Comparison of ENCODE assay signal across 18 cellular contexts in the genomic region with DNA sequence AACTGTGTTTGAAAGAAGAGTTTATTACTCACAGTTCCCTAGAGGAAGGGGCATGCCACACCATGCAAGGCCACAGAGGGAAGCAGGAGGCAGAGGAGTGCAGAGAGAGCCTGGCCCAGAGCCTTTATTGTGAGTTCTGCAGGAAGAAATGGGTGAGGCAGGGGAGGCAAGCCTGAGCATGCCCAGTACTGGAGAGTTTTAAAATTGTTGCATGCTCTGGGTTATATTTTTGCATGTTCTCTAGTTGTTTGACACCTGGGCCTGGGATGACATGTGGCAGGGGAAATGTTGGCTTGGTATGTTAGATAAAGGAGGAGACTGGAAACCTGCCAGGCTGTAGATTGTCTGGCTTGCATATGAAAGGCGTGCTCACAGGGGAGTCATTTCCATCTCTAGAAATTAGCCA. TPM values are rescaled to one million over a fixed set of nuclear protein-coding genes. Genes with fewer than 3 reads are reported as not detected.
A peak's percentile ranks its signal among the peaks of the same experiment; 100 is the strongest.
DNase-seq lines count a peak whose midpoint lies in the region; FAIRE-seq and TF ChIP-seq lines count a peak whose summit lies in the region.
"Had no signal": no experiment of that assay in that cellular context is flagged by ENCODE, and none has a peak within 500 bp of the region (broad histone marks: within the 10 kb centered on the region; RNA-seq: fewer than 3 reads in every experiment).

No MANE protein-coding gene starts in this region.

- DNase-seq in ELF-1 (ENCODE audit: low read depth, low spot score) (peak; percentile 16), NCI-H446 treated with DMSO at 0.1 percent for 48 hours (lab: John Stamatoyannopoulos, UW) (peak; percentile 72), epithelial cell of esophagus (ENCODE audit: low read depth) (peak; percentile 30), immature natural killer cell (no peak), DMS53 treated with DMSO at 0.1 percent for 48 hours (lab: John Stamatoyannopoulos, UW; ENCODE audit: unreplicated experiment) (no peak), anterior cingulate cortex (lab: John Stamatoyannopoulos, UW) (no peak), GM12892 (ENCODE audit: insufficient read length) (no peak)
- DNase-seq: activated CD8-positive, alpha-beta T cell treated with anti-CD3 and anti-CD28 coated beads, Interleukin-2, amount 10 ng/mL, durations not matched to agents 7 days and 5 days; activated naive CD8-positive, alpha-beta T cell treated with anti-CD3 and anti-CD28 coated beads, Interleukin-2, amount 10 ng/mL, durations not matched to agents 7 days and 5 days; Calu3; effector memory CD8-positive, alpha-beta T cell; lower lobe of right lung; naive thymus-derived CD4-positive, alpha-beta T cell; NCI-H774 had no signal

- H3K9me3 ChIP-seq in HUES64 (ENCODE audit: insufficient read depth, low read depth, low read length), result no peaks in the 10 kb centered on the region

- peaks cover 18% of the 10 kb centered on the region for H3K4me1 ChIP-seq in HUES64 (ENCODE audit: insufficient read depth, low read length)
- H3K4me1 ChIP-seq: tibial nerve had no signal

- H3K27me3 Mint-ChIP-seq in immature natural killer cell (ENCODE audit: low read depth in 3 of 3), result peaks cover 3 to 10% (median 5%) of the 10 kb centered on the region in 3 donors

- H3K4me1 Mint-ChIP-seq in immature natural killer cell, result no peaks in the 10 kb centered on the region
- H3K4me1 Mint-ChIP-seq: activated naive CD8-positive, alpha-beta T cell treated with anti-CD3 and anti-CD28 coated beads, Interleukin-2, amount 10 ng/mL, durations not matched to agents 7 days and 5 days; stimulated activated effector memory CD8-positive, alpha-beta T cell treated with anti-CD3 and anti-CD28 coated beads, Interleukin-12 subunit alpha, Interleukin-12 subunit beta, amount 100 ng/mL, for 72 hours had no signal

- H3K9me3 Mint-ChIP-seq in immature natural killer cell, result peaks cover 0 to 24% (median 6%) of the 10 kb centered on the region in 6 donors
- H3K9me3 Mint-ChIP-seq: activated T-helper 1 cell treated with anti-CD3 and anti-CD28 coated beads, Interleukin-12 subunit alpha, Interleukin-12 subunit beta, Interleukin-2, Interleukin-4 antibody, amounts not matched to agents 30 ng/mL and 10 ng/mL and 1 ng/mL, durations not matched to agents 14 hours and 24 hours and 36 hours had no signal

- H3K36me3 Mint-ChIP-seq in immature natural killer cell, result peaks cover 0 to 4% (median 0%) of the 10 kb centered on the region in 3 donors
- H3K36me3 Mint-ChIP-seq: activated naive CD8-positive, alpha-beta T cell treated with anti-CD3 and anti-CD28 coated beads, Interleukin-2, amount 10 ng/mL, durations not matched to agents 7 days and 5 days; stimulated activated effector memory CD8-positive, alpha-beta T cell treated with anti-CD3 and anti-CD28 coated beads, Interleukin-12 subunit alpha, Interleukin-12 subunit beta, amount 100 ng/mL, for 72 hours had no signal

- TF ChIP-seq CTCF in epithelial cell of esophagus (IDR thresholded peaks at IDR 0.05; ENCODE audit: insufficient read depth, low read depth, low read length, missing control alignments), result no peak

- no peak for TF ChIP-seq POLR2A in GM12892 (IDR thresholded peaks at IDR 0.05; ENCODE audit: low read depth, low read length)

- H3K27me3 ChIP-seq in HUES64 (ENCODE audit: insufficient read depth, low read length), result peaks cover 20% of the 10 kb centered on the region
- H3K27me3 ChIP-seq: tibial nerve had no signal

- H3K27ac ChIP-seq in HUES64 (ENCODE audit: low read depth, low read length), result peak overlapping the region; percentile 50; the same call in 1 of the 2 replicates
- H3K27ac ChIP-seq: lower lobe of right lung, tibial nerve had no signal

- H3K4me3 ChIP-seq in HUES64 (ENCODE audit: low read length) (no peak overlapping the region), epithelial cell of esophagus (ENCODE audit: low read length) (no peak overlapping the region)
- H3K4me3 ChIP-seq: lower lobe of right lung, tibial nerve had no signal

- no peak overlapping the region for H3K27ac Mint-ChIP-seq in immature natural killer cell
- H3K27ac Mint-ChIP-seq: activated CD8-positive, alpha-beta T cell treated with anti-CD3 and anti-CD28 coated beads, Interleukin-2, amount 10 ng/mL, durations not matched to agents 7 days and 5 days; activated naive CD8-positive, alpha-beta T cell treated with anti-CD3 and anti-CD28 coated beads, Interleukin-2, amount 10 ng/mL, durations not matched to agents 7 days and 5 days; activated T-helper 1 cell treated with anti-CD3 and anti-CD28 coated beads, Interleukin-12 subunit alpha, Interleukin-12 subunit beta, Interleukin-2, Interleukin-4 antibody, amounts not matched to agents 30 ng/mL and 10 ng/mL and 1 ng/mL, durations not matched to agents 14 hours and 24 hours and 36 hours; effector memory CD8-positive, alpha-beta T cell; naive thymus-derived CD4-positive, alpha-beta T cell; stimulated activated effector memory CD8-positive, alpha-beta T cell treated with anti-CD3 and anti-CD28 coated beads, Interleukin-12 subunit alpha, Interleukin-12 subunit beta, amount 100 ng/mL, for 72 hours had no signal

- no peak for FAIRE-seq in GM12892 (lab: Jason Lieb, UNC)

- H3K4me3 Mint-ChIP-seq in immature natural killer cell, result no peak overlapping the region
- H3K4me3 Mint-ChIP-seq: activated CD8-positive, alpha-beta T cell treated with anti-CD3 and anti-CD28 coated beads, Interleukin-2, amount 10 ng/mL, durations not matched to agents 7 days and 5 days; activated naive CD8-positive, alpha-beta T cell treated with anti-CD3 and anti-CD28 coated beads, Interleukin-2, amount 10 ng/mL, durations not matched to agents 7 days and 5 days; activated T-helper 1 cell treated with anti-CD3 and anti-CD28 coated beads, Interleukin-12 subunit alpha, Interleukin-12 subunit beta, Interleukin-2, Interleukin-4 antibody, amounts not matched to agents 30 ng/mL and 10 ng/mL and 1 ng/mL, durations not matched to agents 14 hours and 24 hours and 36 hours; effector memory CD8-positive, alpha-beta T cell; naive thymus-derived CD4-positive, alpha-beta T cell; stimulated activated effector memory CD8-positive, alpha-beta T cell treated with anti-CD3 and anti-CD28 coated beads, Interleukin-12 subunit alpha, Interleukin-12 subunit beta, amount 100 ng/mL, for 72 hours had no signal

- H3K9ac ChIP-seq in HUES64 (ENCODE audit: low read depth, low read length), result no peak overlapping the region

- 100% methylated on average over 1 of the region's 1 CpG for WGBS in HUES64

- H3K36me3 ChIP-seq in HUES64 (ENCODE audit: insufficient read depth, low read length), result no peaks in the 10 kb centered on the region
- H3K36me3 ChIP-seq: lower lobe of right lung, tibial nerve had no signal

RNA-seq across cellular contexts. Expression of gene CRMP1, which starts 19.7 kb away (rescaled TPM):
- 82.6 TPM for polyA plus RNA-seq in HUES64 (2013, experiment 1 of 2)
- 83.9 TPM for polyA plus RNA-seq in HUES64 (2013, experiment 2 of 2)
- polyA plus RNA-seq in immature natural killer cell, result not detected
- 1.2 TPM for polyA plus RNA-seq in GM12892 (2012; ENCODE audit: missing spikeins)
- polyA plus RNA-seq: naive thymus-derived CD4-positive, alpha-beta T cell had no signal

Comparison
In these comparisons a context has a peak if more than half of its experiments do, and no peak if none do; other contexts are left out.
1. DNase-seq: peak in ELF-1 (single experiment), NCI-H446 treated with DMSO at 0.1 percent for 48 hours (single experiment) and epithelial cell of esophagus (single experiment); none in immature natural killer cell (0 of 3), DMS53 treated with DMSO at 0.1 percent for 48 hours (single experiment), anterior cingulate cortex (0 of 58) and GM12892 (single experiment).